ENCODE assay signal across 30 cellular contexts in genomic region chr16:2177101-2177500, GRCh38. TPM values are rescaled to one million over a fixed set of nuclear protein-coding genes. Genes with fewer than 3 reads are reported as not detected.
"Had no signal": no experiment of that assay in that cellular context is flagged by ENCODE, and none has a peak within 500 bp of the region (broad histone marks: within the 10 kb centered on the region; RNA-seq: fewer than 3 reads in every experiment).

No MANE protein-coding gene starts in this region.

- H3K4me1 ChIP-seq: heart right ventricle, left lung, parathyroid adenoma, thyroid gland had no signal

- H3K4me3 ChIP-seq: coronary artery, esophagus squamous epithelium, heart right ventricle, left lung, mucosa of descending colon, smooth muscle cell, stomach, thyroid gland, vagina had no signal

- H3K27ac ChIP-seq: coronary artery, heart right ventricle, left lung, parathyroid adenoma, stomach, thyroid gland, vagina had no signal

- FAIRE-seq: islet of Langerhans had no signal

- H2AFZ ChIP-seq: parathyroid adenoma had no signal

- H3K27me3 ChIP-seq: esophagus squamous epithelium, left lung, thyroid gland, vagina had no signal

- H3K9ac ChIP-seq: parathyroid adenoma had no signal

- H3K9me3 ChIP-seq: esophagus squamous epithelium, heart right ventricle, mucosa of descending colon, stomach, thyroid gland, vagina had no signal

- ATAC-seq: heart right ventricle; left cardiac atrium; left lung; mucosa of descending colon; natural killer cell treated with Interleukin-12 subunit alpha and Interleukin-12 subunit beta and Interleukin-15 and Interleukin-18, amount 100 ng/mL, for 72 hours; sciatic nerve; stimulated activated effector memory CD8-positive, alpha-beta T cell treated with anti-CD3 and anti-CD28 coated beads, Interleukin-12 subunit alpha, Interleukin-12 subunit beta, amount 100 ng/mL, for 72 hours had no signal

- H3K4me2 ChIP-seq: smooth muscle cell had no signal

- H3K79me2 ChIP-seq: parathyroid adenoma had no signal

- DNase-seq: dermis blood vessel endothelial cell; effector memory CD4-positive, alpha-beta T cell; erythroblast; esophagus squamous epithelium; foreskin melanocyte; glutamatergic neuron; heart right ventricle; hippocampal formation; left cardiac atrium; left lung; mesenchymal stem cell; mucosa of descending colon; naive B cell; stimulated activated CD4-positive, alpha-beta T cell treated with anti-CD3 and anti-CD28 coated beads, Interleukin-12 subunit alpha, Interleukin-12 subunit beta, amount 100 ng/mL, for 4 hours; stimulated activated CD4-positive, alpha-beta T cell treated with anti-CD3 and anti-CD28 coated beads, Interleukin-1b, Interleukin-23, amount 100 ng/mL, for 48 hours; stimulated activated CD4-positive, alpha-beta T cell treated with anti-CD3 and anti-CD28 coated beads, Interleukin-4, amount 100 ng/mL, for 24 hours; stimulated activated naive CD4-positive, alpha-beta T cell treated with Interleukin-2 at 50 U/mL for 16 hours; stomach; thyroid gland; trophoblast cell had no signal

RNA-seq across cellular contexts. Expression of gene CASKIN1, which starts 19.3 kb away (rescaled TPM):
- total RNA-seq: osteoblast, subcutaneous adipose tissue had no signal

RNA-seq across cellular contexts. Expression of gene RAB26, which starts 28.7 kb away (rescaled TPM):
- total RNA-seq: smooth muscle cell had no signal
